ENCODE assay signal across 24 cellular contexts in the genomic region with DNA sequence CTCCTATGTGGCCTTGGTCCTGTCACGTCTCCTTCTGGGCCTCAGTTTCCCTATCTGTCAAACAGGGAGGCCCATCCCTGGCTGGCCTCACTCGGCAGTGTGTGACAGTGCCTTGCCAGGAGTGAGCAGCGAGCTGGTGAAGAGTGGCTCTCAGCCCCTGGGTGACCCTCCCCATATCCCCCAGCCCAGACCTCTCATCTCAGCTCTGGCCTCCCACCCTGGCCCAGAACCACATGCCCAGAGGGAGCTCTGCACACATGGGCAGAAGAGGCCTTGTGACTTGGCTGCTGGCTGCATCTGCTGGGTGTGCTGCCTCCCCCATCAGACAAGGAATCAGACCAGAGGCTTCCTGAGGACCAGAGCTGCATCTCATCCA. TPM values are rescaled to one million over a fixed set of nuclear protein-coding genes. Genes with fewer than 3 reads are reported as not detected.
"Had no signal": no experiment of that assay in that cellular context is flagged by ENCODE, and none has a peak within 500 bp of the region (broad histone marks: within the 10 kb centered on the region; RNA-seq: fewer than 3 reads in every experiment).

No MANE protein-coding gene starts in this region.

- ATAC-seq: activated CD4-positive, alpha-beta T cell treated with anti-CD3 and anti-CD28 coated beads for 36 hours; mucosa of descending colon; psoas muscle had no signal

- DNase-seq: activated CD4-positive, alpha-beta T cell treated with anti-CD3 and anti-CD28 coated beads for 36 hours; activated CD4-positive, alpha-beta T cell treated with anti-CD3 and anti-CD28 coated beads, Interleukin-2, amount 50 U/mL, for 48 hours; activated naive CD4-positive, alpha-beta T cell treated with Interleukin-2 at 50 U/mL for 16 hours; aorta; brain microvascular endothelial cell; central memory CD4-positive, alpha-beta T cell; erythroblast; foreskin melanocyte; hypothalamus; left ventricle myocardium inferior; mucosa of descending colon; naive B cell; psoas muscle; stimulated activated CD4-positive, alpha-beta T cell treated with anti-CD3 and anti-CD28 coated beads, Interleukin-2, amount 100 ng/mL, for 24 hours; trophoblast cell; WERI-Rb-1 had no signal

- H3K4me3 ChIP-seq: left ventricle myocardium inferior, mucosa of descending colon, psoas muscle, suprapubic skin had no signal

- H3K9me3 Mint-ChIP-seq: neural crest cell had no signal

- H3K27me3 ChIP-seq: brain microvascular endothelial cell had no signal

- FAIRE-seq: colon, endometrium had no signal

- H3K36me3 Mint-ChIP-seq: naive B cell had no signal

- H3K27ac ChIP-seq: brain microvascular endothelial cell, left ventricle myocardium inferior, psoas muscle, suprapubic skin, WERI-Rb-1 had no signal

- H3K36me3 ChIP-seq: brain microvascular endothelial cell, left ventricle myocardium inferior, suprapubic skin, WERI-Rb-1 had no signal

- H3K4me3 Mint-ChIP-seq: activated CD4-positive, alpha-beta T cell treated with anti-CD3 and anti-CD28 coated beads for 36 hours; neural crest cell; stimulated activated naive CD8-positive, alpha-beta T cell treated with anti-CD3 and anti-CD28 coated beads, Interleukin-15, Interleukin-2, amounts not matched to agents 100 ng/mL and 50 ng/mL, for 24 hours had no signal

- H3K9me3 ChIP-seq: mucosa of descending colon, psoas muscle, suprapubic skin had no signal

- H3K27ac Mint-ChIP-seq: stimulated activated naive CD8-positive, alpha-beta T cell treated with anti-CD3 and anti-CD28 coated beads, Interleukin-15, Interleukin-2, amounts not matched to agents 100 ng/mL and 50 ng/mL, for 24 hours had no signal

- H3K4me1 ChIP-seq: left ventricle myocardium inferior, psoas muscle had no signal

RNA-seq across cellular contexts. Expression of gene PADI1, which starts 19.5 kb away (rescaled TPM):
- total RNA-seq: activated CD4-positive, alpha-beta T cell treated with anti-CD3 and anti-CD28 coated beads for 36 hours; aorta; left ventricle myocardium inferior; neural crest cell; psoas muscle; right cardiac atrium; skeletal muscle tissue; T-helper 2 cell treated with Interferon-gamma antibody and Interleukin-4, amounts not matched to agents 100 ng/mL and 5 ng/mL, for 36 hours had no signal
